Comparison of ENCODE assay signal across 29 cellular contexts in genomic region chr3:165919284-165919683, GRCh38.
"Had no signal": no experiment of that assay in that cellular context is flagged by ENCODE, and none has a peak within 500 bp of the region (broad histone marks: within the 10 kb centered on the region; RNA-seq: fewer than 3 reads in every experiment).

No MANE protein-coding gene starts in this region.

- H3K4me3 ChIP-seq: ascending aorta, cardiac muscle cell, coronary artery, dorsolateral prefrontal cortex, gastrocnemius medialis, psoas muscle, sigmoid colon, stomach, tibial artery had no signal

- H3K4me3 Mint-ChIP-seq: activated naive CD4-positive, alpha-beta T cell treated with anti-CD3 and anti-CD28 coated beads, Interleukin-2, amount 10 ng/mL, durations not matched to agents 7 days and 5 days; activated naive CD8-positive, alpha-beta T cell treated with anti-CD3 and anti-CD28 coated beads, Interleukin-2, amount 10 ng/mL, durations not matched to agents 7 days and 5 days; naive thymus-derived CD4-positive, alpha-beta T cell; neural crest cell; stimulated activated naive B cell treated with anti-CD40 and anti-IgM and Interleukin-4, amounts not matched to agents 10 μg/mL and 1 μg/mL and 100 μg/mL, for 72 hours had no signal

- H3K36me3 ChIP-seq: ascending aorta, cardiac muscle cell, gastrocnemius medialis, sigmoid colon, stomach, tibial artery, WERI-Rb-1 had no signal

- H3K4me1 Mint-ChIP-seq: activated naive CD4-positive, alpha-beta T cell treated with anti-CD3 and anti-CD28 coated beads, Interleukin-2, amount 10 ng/mL, durations not matched to agents 7 days and 5 days; activated naive CD8-positive, alpha-beta T cell treated with anti-CD3 and anti-CD28 coated beads, Interleukin-2, amount 10 ng/mL, durations not matched to agents 7 days and 5 days; brain; naive thymus-derived CD4-positive, alpha-beta T cell; neural crest cell; stimulated activated naive B cell treated with anti-CD40 and anti-IgM and Interleukin-4, amounts not matched to agents 10 μg/mL and 1 μg/mL and 100 μg/mL, for 72 hours had no signal

- H3K27ac Mint-ChIP-seq: activated naive CD4-positive, alpha-beta T cell treated with anti-CD3 and anti-CD28 coated beads, Interleukin-2, amount 10 ng/mL, durations not matched to agents 7 days and 5 days; activated naive CD8-positive, alpha-beta T cell treated with anti-CD3 and anti-CD28 coated beads, Interleukin-2, amount 10 ng/mL, durations not matched to agents 7 days and 5 days; brain; naive thymus-derived CD4-positive, alpha-beta T cell; stimulated activated naive B cell treated with anti-CD40 and anti-IgM and Interleukin-4, amounts not matched to agents 10 μg/mL and 1 μg/mL and 100 μg/mL, for 72 hours had no signal

- H3K4me1 ChIP-seq: ascending aorta, gastrocnemius medialis, parathyroid adenoma, psoas muscle, sigmoid colon, stomach, tibial artery had no signal

- H3K27me3 ChIP-seq: ascending aorta, cardiac muscle cell, dorsolateral prefrontal cortex, gastrocnemius medialis, sigmoid colon, stomach, tibial artery had no signal

- H3K9ac ChIP-seq: parathyroid adenoma had no signal

- H3K9me3 ChIP-seq: ascending aorta, gastrocnemius medialis, psoas muscle, sigmoid colon had no signal

- H3K27ac ChIP-seq: ascending aorta, cardiac muscle cell, coronary artery, dorsolateral prefrontal cortex, gastrocnemius medialis, parathyroid adenoma, psoas muscle, sigmoid colon, stomach, tibial artery, WERI-Rb-1 had no signal

- H3K36me3 Mint-ChIP-seq: activated naive CD4-positive, alpha-beta T cell treated with anti-CD3 and anti-CD28 coated beads, Interleukin-2, amount 10 ng/mL, durations not matched to agents 7 days and 5 days; activated naive CD8-positive, alpha-beta T cell treated with anti-CD3 and anti-CD28 coated beads, Interleukin-2, amount 10 ng/mL, durations not matched to agents 7 days and 5 days; brain; naive thymus-derived CD4-positive, alpha-beta T cell; stimulated activated naive B cell treated with anti-CD40 and anti-IgM and Interleukin-4, amounts not matched to agents 10 μg/mL and 1 μg/mL and 100 μg/mL, for 72 hours had no signal

- DNase-seq: activated CD4-positive, alpha-beta T cell treated with anti-CD3 and anti-CD28 coated beads for 48 hours; activated CD4-positive, alpha-beta T cell treated with anti-CD3 and anti-CD28 coated beads, Interleukin-2, amount 50 U/mL, for 48 hours; activated CD8-positive, alpha-beta memory T cell treated with anti-CD3 and anti-CD28 coated beads for 24 hours; activated naive CD4-positive, alpha-beta T cell treated with anti-CD3 and anti-CD28 coated beads, Interleukin-2, amount 10 ng/mL, durations not matched to agents 7 days and 5 days; activated naive CD8-positive, alpha-beta T cell treated with anti-CD3 and anti-CD28 coated beads, Interleukin-2, amount 10 ng/mL, durations not matched to agents 7 days and 5 days; cerebellar nuclear complex; dorsolateral prefrontal cortex; effector memory CD4-positive, alpha-beta T cell; erythroblast; gastrocnemius medialis; hippocampal formation; left colon; midbrain; naive thymus-derived CD4-positive, alpha-beta T cell; occipital lobe; psoas muscle; sigmoid colon; small intestine; stimulated activated naive B cell treated with anti-CD40 and anti-IgM and Interleukin-4, amounts not matched to agents 10 μg/mL and 1 μg/mL and 100 μg/mL, for 72 hours; stomach; T-helper 1 cell; tibial artery; WERI-Rb-1 had no signal

- H3K27me3 Mint-ChIP-seq: activated naive CD4-positive, alpha-beta T cell treated with anti-CD3 and anti-CD28 coated beads, Interleukin-2, amount 10 ng/mL, durations not matched to agents 7 days and 5 days; activated naive CD8-positive, alpha-beta T cell treated with anti-CD3 and anti-CD28 coated beads, Interleukin-2, amount 10 ng/mL, durations not matched to agents 7 days and 5 days; naive thymus-derived CD4-positive, alpha-beta T cell; stimulated activated naive B cell treated with anti-CD40 and anti-IgM and Interleukin-4, amounts not matched to agents 10 μg/mL and 1 μg/mL and 100 μg/mL, for 72 hours had no signal
